In the genomic region with DNA sequence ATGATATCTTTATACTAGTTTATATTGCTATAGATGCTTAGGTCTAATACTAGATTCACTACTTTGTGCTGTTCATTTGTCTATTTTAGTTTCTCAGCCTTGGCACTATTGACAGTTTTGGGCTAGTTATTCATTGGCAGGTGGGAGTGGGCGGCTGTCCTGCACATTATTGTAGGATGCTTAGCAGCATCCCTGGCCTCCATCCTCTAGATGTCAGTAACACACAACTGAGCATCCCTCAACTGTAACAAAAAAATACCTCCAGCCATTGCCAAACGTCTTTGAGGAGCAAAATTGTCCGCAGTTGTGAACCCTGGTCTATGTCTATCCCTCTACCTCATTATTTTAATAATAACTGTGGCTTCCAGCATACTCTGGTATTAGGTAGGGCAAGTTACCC, we compare ENCODE assay signal across 1 cellular context.
TF ChIP-seq lines count a peak whose summit lies in the region.

No MANE protein-coding gene starts in this region.

TF ChIP-seq in WTC11, 78 proteins besides CTCF, POLR2A, EP300 and RAD21 (continued from another document):
- TF ChIP-seq, protein P1, sequence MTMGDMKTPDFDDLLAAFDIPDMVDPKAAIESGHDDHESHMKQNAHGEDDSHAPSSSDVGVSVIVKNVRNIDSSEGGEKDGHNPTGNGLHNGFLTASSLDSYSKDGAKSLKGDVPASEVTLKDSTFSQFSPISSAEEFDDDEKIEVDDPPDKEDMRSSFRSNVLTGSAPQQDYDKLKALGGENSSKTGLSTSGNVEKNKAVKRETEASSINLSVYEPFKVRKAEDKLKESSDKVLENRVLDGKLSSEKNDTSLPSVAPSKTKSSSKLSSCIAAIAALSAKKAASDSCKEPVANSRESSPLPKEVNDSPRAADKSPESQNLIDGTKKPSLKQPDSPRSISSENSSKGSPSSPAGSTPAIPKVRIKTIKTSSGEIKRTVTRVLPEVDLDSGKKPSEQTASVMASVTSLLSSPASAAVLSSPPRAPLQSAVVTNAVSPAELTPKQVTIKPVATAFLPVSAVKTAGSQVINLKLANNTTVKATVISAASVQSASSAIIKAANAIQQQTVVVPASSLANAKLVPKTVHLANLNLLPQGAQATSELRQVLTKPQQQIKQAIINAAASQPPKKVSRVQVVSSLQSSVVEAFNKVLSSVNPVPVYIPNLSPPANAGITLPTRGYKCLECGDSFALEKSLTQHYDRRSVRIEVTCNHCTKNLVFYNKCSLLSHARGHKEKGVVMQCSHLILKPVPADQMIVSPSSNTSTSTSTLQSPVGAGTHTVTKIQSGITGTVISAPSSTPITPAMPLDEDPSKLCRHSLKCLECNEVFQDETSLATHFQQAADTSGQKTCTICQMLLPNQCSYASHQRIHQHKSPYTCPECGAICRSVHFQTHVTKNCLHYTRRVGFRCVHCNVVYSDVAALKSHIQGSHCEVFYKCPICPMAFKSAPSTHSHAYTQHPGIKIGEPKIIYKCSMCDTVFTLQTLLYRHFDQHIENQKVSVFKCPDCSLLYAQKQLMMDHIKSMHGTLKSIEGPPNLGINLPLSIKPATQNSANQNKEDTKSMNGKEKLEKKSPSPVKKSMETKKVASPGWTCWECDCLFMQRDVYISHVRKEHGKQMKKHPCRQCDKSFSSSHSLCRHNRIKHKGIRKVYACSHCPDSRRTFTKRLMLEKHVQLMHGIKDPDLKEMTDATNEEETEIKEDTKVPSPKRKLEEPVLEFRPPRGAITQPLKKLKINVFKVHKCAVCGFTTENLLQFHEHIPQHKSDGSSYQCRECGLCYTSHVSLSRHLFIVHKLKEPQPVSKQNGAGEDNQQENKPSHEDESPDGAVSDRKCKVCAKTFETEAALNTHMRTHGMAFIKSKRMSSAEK (CRISPR knock-in tag; IDR thresholded peaks at IDR 0.05; ENCODE audit: borderline replicate concordance), result no peak
- TF ChIP-seq ZNF317 (CRISPR knock-in tag; IDR thresholded peaks at IDR 0.05; ENCODE audit: borderline replicate concordance, low read depth) (no peak), TP53 (CRISPR knock-in tag; IDR thresholded peaks at IDR 0.05) (no peak)
